9 cellular contexts compared by ENCODE assay signal in the genomic region with DNA sequence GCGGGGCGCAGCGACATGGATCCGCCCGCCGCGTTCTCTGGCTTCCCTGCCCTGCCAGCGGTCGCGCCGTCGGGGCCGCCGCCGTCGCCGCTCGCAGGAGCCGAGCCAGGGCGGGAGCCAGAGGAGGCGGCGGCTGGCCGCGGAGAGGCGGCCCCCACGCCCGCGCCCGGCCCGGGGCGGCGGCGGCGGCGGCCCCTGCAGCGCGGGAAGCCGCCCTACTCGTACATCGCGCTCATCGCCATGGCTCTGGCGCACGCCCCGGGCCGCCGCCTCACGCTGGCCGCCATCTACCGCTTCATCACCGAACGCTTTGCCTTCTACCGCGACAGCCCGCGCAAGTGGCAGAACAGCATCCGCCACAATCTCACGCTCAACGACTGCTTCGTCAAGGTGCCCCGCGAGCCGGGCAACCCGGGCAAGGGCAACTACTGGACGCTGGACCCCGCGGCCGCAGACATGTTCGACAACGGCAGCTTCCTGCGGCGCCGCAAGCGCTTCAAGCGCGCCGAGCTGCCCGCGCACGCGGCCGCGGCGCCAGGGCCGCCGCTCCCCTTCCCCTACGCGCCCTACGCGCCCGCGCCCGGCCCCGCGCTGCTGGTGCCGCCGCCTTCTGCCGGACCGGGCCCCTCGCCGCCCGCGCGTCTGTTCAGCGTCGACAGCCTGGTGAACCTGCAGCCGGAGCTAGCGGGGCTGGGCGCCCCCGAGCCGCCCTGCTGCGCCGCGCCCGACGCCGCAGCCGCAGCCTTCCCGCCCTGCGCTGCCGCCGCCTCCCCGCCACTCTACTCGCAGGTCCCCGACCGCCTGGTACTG. TPM values are rescaled to one million over a fixed set of nuclear protein-coding genes. Genes with fewer than 3 reads are reported as not detected.
DNase-seq lines count a peak whose midpoint lies in the region; FAIRE-seq and TF ChIP-seq lines count a peak whose summit lies in the region.
"Had no signal": no experiment of that assay in that cellular context is flagged by ENCODE, and none has a peak within 500 bp of the region (broad histone marks: within the 10 kb centered on the region; RNA-seq: fewer than 3 reads in every experiment).

No MANE protein-coding gene starts in this region.

- peaks cover 9% of the 10 kb centered on the region for H3K4me1 Mint-ChIP-seq in osteocyte (ENCODE audit: unreplicated experiment)

- TF ChIP-seq POLR2A in GM12891 (IDR thresholded peaks at IDR 0.05; ENCODE audit: low read depth, low read length), result no peak

- peak; percentile 42 for DNase-seq in GM12891 (ENCODE audit: insufficient read length, low spot score)
- DNase-seq in NT2/D1 (ENCODE audit: low read depth, low spot score), result no peak
- no peak for DNase-seq in epithelial cell of proximal tubule (ENCODE audit: low read depth)
- DNase-seq in osteocyte (ENCODE audit: extremely low spot score, unreplicated experiment), result no peak
- no peak for DNase-seq in HT-29 (ENCODE audit: low spot score)
- DNase-seq in COLO829 (ENCODE audit: low spot score), result no peak
- DNase-seq in 8988T, result no peak
- DNase-seq: NCI-H446 had no signal

- no peaks in the 10 kb centered on the region for H3K36me3 Mint-ChIP-seq in osteocyte (ENCODE audit: unreplicated experiment)

- H3K4me1 ChIP-seq in NT2/D1 (ENCODE audit: insufficient read depth, insufficient read length), result peaks cover 11% of the 10 kb centered on the region

- peak overlapping the region; percentile 51 for H3K9ac ChIP-seq in NT2/D1 (ENCODE audit: insufficient read length, low read depth)

- H3K27me3 Mint-ChIP-seq in osteocyte (ENCODE audit: unreplicated experiment), result peaks cover 19% of the 10 kb centered on the region

- peaks cover 69% of the 10 kb centered on the region for H3K27me3 ChIP-seq in NT2/D1 (ENCODE audit: insufficient read depth, insufficient read length)

- H3K4me3 ChIP-seq in NT2/D1 (ENCODE audit: insufficient read length, low read depth) (peak overlapping the region; percentile 37), epithelial cell of proximal tubule (ENCODE audit: low read depth, low read length) (peak overlapping the region; percentile 11)

- H3K9me3 ChIP-seq in NT2/D1 (ENCODE audit: insufficient read depth, low read length), result no peaks in the 10 kb centered on the region

- no peaks in the 10 kb centered on the region for H3K36me3 ChIP-seq in NT2/D1 (ENCODE audit: insufficient read depth, insufficient read length, low read length)

- H3K27ac Mint-ChIP-seq in osteocyte (ENCODE audit: unreplicated experiment), result no peak overlapping the region

- no peak for TF ChIP-seq CTCF in epithelial cell of proximal tubule (conservative IDR thresholded peaks at IDR 0.05; ENCODE audit: low read depth, low read length)
- no peak for TF ChIP-seq CTCF in osteocyte (IDR thresholded peaks at IDR 0.05)

- peak overlapping the region; percentile 69 for H3K4me3 Mint-ChIP-seq in osteocyte (ENCODE audit: unreplicated experiment)

- no peaks in the 10 kb centered on the region for H3K9me3 Mint-ChIP-seq in osteocyte (ENCODE audit: unreplicated experiment)

- no peak for FAIRE-seq in GM12891 (lab: Jason Lieb, UNC)
- FAIRE-seq: islet of Langerhans had no signal

TF ChIP-seq in GM12891, 5 proteins besides CTCF, POLR2A, EP300 and RAD21:
- TF ChIP-seq POU2F2 (IDR thresholded peaks at IDR 0.05; ENCODE audit: low read depth, low read length), result no peak

RNA-seq across cellular contexts. Expression of a gene that starts 0.4 kb away (rescaled TPM):
- polyA plus RNA-seq in GM12891 (2012; ENCODE audit: low read depth, missing spikeins), result not detected
- total RNA-seq in epithelial cell of proximal tubule, result not detected in 2 replicates
- total RNA-seq in osteocyte, result not detected in 2 replicates
- not detected in 2 replicates for total RNA-seq in HT-29 (2014; rRNA removed; shearing (Covaris generic))

RNA-seq across cellular contexts. Expression of a gene that starts 21.3 kb away (rescaled TPM):
- 0.05 TPM for polyA plus RNA-seq in GM12891 (2012; ENCODE audit: low read depth, missing spikeins)
- total RNA-seq in epithelial cell of proximal tubule (0.14 TPM in 1 of 2 replicates, not detected in the other), osteocyte (1.0 and 1.5 TPM in 2 replicates)
- total RNA-seq in HT-29 (2014; rRNA removed; shearing (Covaris generic)), result 2.8 TPM in 2 replicates
